In genomic region chr17:76032073-76032779, GRCh38 we compare ENCODE assay signal across 13 cellular contexts. TPM values are rescaled to one million over a fixed set of nuclear protein-coding genes. Genes with fewer than 3 reads are reported as not detected.
A peak's percentile ranks its signal among the peaks of the same experiment; 100 is the strongest.
DNase-seq lines count a peak whose midpoint lies in the region; ATAC-seq and TF ChIP-seq lines count a peak whose summit lies in the region.
"Had no signal": no experiment of that assay in that cellular context is flagged by ENCODE, and none has a peak within 500 bp of the region (broad histone marks: within the 10 kb centered on the region; RNA-seq: fewer than 3 reads in every experiment).

No MANE protein-coding gene starts in this region.

- ATAC-seq in RWPE2 (ENCODE audit: low read depth) = no peak
- no peak for ATAC-seq in GM18873 (IDR thresholded peaks at IDR 0.05; ENCODE audit: low FRiP score, unreplicated experiment)
- ATAC-seq: activated naive CD4-positive, alpha-beta T cell treated with anti-CD3 and anti-CD28 coated beads, Interleukin-2, amount 50 U/mL, for 72 hours had no signal

- H3K9me3 ChIP-seq in RWPE2 (ENCODE audit: severe bottlenecking) = no peaks in the 10 kb centered on the region
- H3K9me3 ChIP-seq: ovary had no signal

- H3K27me3 Mint-ChIP-seq in activated CD4-positive, alpha-beta memory T cell treated with anti-CD3 and anti-CD28 coated beads for 36 hours = no peaks in the 10 kb centered on the region

- no peaks in the 10 kb centered on the region for H3K36me3 Mint-ChIP-seq in activated CD4-positive, alpha-beta memory T cell treated with anti-CD3 and anti-CD28 coated beads for 36 hours
- H3K36me3 Mint-ChIP-seq: activated naive CD4-positive, alpha-beta T cell treated with anti-CD3 and anti-CD28 coated beads, Interleukin-2, amount 50 U/mL, for 72 hours had no signal

- POLR2A ChIA-PET in activated CD4-positive, alpha-beta memory T cell treated with anti-CD3 and anti-CD28 coated beads for 36 hours (lab: Charles Lee) = no interaction called here

- CTCF ChIA-PET in activated CD4-positive, alpha-beta memory T cell treated with anti-CD3 and anti-CD28 coated beads for 36 hours (lab: Charles Lee) = interaction anchor here (0.7 to 2.3 kb wide), 6 partner anchors 18 to 365 kb away, joined by 3 to 15 read pairs (median 4); no protein-coding TSS in a partner anchor

- DNase-seq in NCI-H2107 treated with DMSO at 0.1 percent for 48 hours (lab: John Stamatoyannopoulos, UW; ENCODE audit: unreplicated experiment) (peak; percentile 40), NCI-H2107 (lab: John Stamatoyannopoulos, UW) (no peak), RWPE2 (ENCODE audit: low spot score) (no peak)
- no peak for DNase-seq in activated CD4-positive, alpha-beta memory T cell treated with anti-CD3 and anti-CD28 coated beads for 36 hours
- DNase-seq: cortex of kidney; foreskin melanocyte; ovary; stimulated activated CD4-positive, alpha-beta T cell treated with anti-CD3 and anti-CD28 coated beads, Interleukin-4, amount 100 ng/mL, for 4 hours had no signal

- no peak overlapping the region for H3K27ac Mint-ChIP-seq in activated CD4-positive, alpha-beta memory T cell treated with anti-CD3 and anti-CD28 coated beads for 36 hours
- H3K27ac Mint-ChIP-seq: activated naive CD4-positive, alpha-beta T cell treated with anti-CD3 and anti-CD28 coated beads, Interleukin-2, amount 50 U/mL, for 72 hours had no signal

- H3K9ac ChIP-seq in rectal smooth muscle tissue (ENCODE audit: low read length) = no peak overlapping the region

- H3K36me3 ChIP-seq in RWPE2 (ENCODE audit: low read depth) (no peaks in the 10 kb centered on the region), rectal smooth muscle tissue (ENCODE audit: control insufficient read depth, insufficient read depth, low read length) (no peaks in the 10 kb centered on the region)
- H3K36me3 ChIP-seq: ovary had no signal

- intact Hi-C loops in activated CD4-positive, alpha-beta memory T cell treated with anti-CD3 and anti-CD28 coated beads for 36 hours (cut with micrococcal nuclease) = no loop called here

- TF ChIP-seq CTCF in RWPE2 (IDR thresholded peaks at IDR 0.05; ENCODE audit: poor library complexity, severe bottlenecking) = peak; percentile 8

- H3K4me1 ChIP-seq in RWPE2 (ENCODE audit: insufficient read depth, poor library complexity, severe bottlenecking) = no peaks in the 10 kb centered on the region
- peaks cover 30% of the 10 kb centered on the region for H3K4me1 ChIP-seq in rectal smooth muscle tissue (ENCODE audit: control insufficient read depth, insufficient read depth, low read length)

- peaks cover 10% of the 10 kb centered on the region for H3K4me1 Mint-ChIP-seq in activated CD4-positive, alpha-beta memory T cell treated with anti-CD3 and anti-CD28 coated beads for 36 hours (ENCODE audit: low read depth)

- H3K27me3 ChIP-seq in RWPE2 (ENCODE audit: insufficient read depth, poor library complexity, severe bottlenecking) = no peaks in the 10 kb centered on the region
- H3K27me3 ChIP-seq in rectal smooth muscle tissue (ENCODE audit: control insufficient read depth, insufficient read depth, low read length) = no peaks in the 10 kb centered on the region
- H3K27me3 ChIP-seq: ovary had no signal

- H3K4me3 Mint-ChIP-seq in activated CD4-positive, alpha-beta memory T cell treated with anti-CD3 and anti-CD28 coated beads for 36 hours = no peak overlapping the region

- H3K4me3 ChIP-seq in RWPE2 (ENCODE audit: severe bottlenecking) (no peak overlapping the region), rectal smooth muscle tissue (ENCODE audit: low read length) (no peak overlapping the region)
- H3K4me3 ChIP-seq: ovary had no signal

- H3K9me3 Mint-ChIP-seq in activated CD4-positive, alpha-beta memory T cell treated with anti-CD3 and anti-CD28 coated beads for 36 hours = no peaks in the 10 kb centered on the region
- H3K9me3 Mint-ChIP-seq: activated naive CD4-positive, alpha-beta T cell treated with anti-CD3 and anti-CD28 coated beads, Interleukin-2, amount 50 U/mL, for 72 hours had no signal

- H3K27ac ChIP-seq in RWPE2 (ENCODE audit: poor library complexity, severe bottlenecking) (no peak overlapping the region), rectal smooth muscle tissue (ENCODE audit: low read depth, low read length) (peak overlapping the region; percentile 18)
- H3K27ac ChIP-seq: ovary had no signal

RNA-seq across cellular contexts. Expression of gene EVPL, which starts 5.1 kb away (rescaled TPM):
- under 1 TPM in 1 of 2 experiments, not detected in 1; 0.02 TPM for total RNA-seq in activated CD4-positive, alpha-beta memory T cell treated with anti-CD3 and anti-CD28 coated beads for 36 hours

RNA-seq across cellular contexts. Expression of gene CDK3, which starts 31.6 kb away (rescaled TPM):
- total RNA-seq in activated CD4-positive, alpha-beta memory T cell treated with anti-CD3 and anti-CD28 coated beads for 36 hours = 1 to 10 TPM; 2.9 to 3.7 TPM

RNA-seq across cellular contexts. Expression of gene SRP68, which starts 40.1 kb away (rescaled TPM):
- 100 to 1,000 TPM; 142 to 148 TPM for total RNA-seq in activated CD4-positive, alpha-beta memory T cell treated with anti-CD3 and anti-CD28 coated beads for 36 hours

RNA-seq across cellular contexts. Expression of gene GALR2, which starts 42.4 kb away (rescaled TPM):
- 1 to 10 TPM; 3.5 to 4.8 TPM for total RNA-seq in activated CD4-positive, alpha-beta memory T cell treated with anti-CD3 and anti-CD28 coated beads for 36 hours
- total RNA-seq: subcutaneous adipose tissue had no signal

RNA-seq across cellular contexts. Expression of gene ZACN, which starts 46.8 kb away (rescaled TPM):
- 1 to 10 TPM; 4.9 to 5.1 TPM for total RNA-seq in activated CD4-positive, alpha-beta memory T cell treated with anti-CD3 and anti-CD28 coated beads for 36 hours
- total RNA-seq: liver, subcutaneous adipose tissue had no signal
